In the genomic region with DNA sequence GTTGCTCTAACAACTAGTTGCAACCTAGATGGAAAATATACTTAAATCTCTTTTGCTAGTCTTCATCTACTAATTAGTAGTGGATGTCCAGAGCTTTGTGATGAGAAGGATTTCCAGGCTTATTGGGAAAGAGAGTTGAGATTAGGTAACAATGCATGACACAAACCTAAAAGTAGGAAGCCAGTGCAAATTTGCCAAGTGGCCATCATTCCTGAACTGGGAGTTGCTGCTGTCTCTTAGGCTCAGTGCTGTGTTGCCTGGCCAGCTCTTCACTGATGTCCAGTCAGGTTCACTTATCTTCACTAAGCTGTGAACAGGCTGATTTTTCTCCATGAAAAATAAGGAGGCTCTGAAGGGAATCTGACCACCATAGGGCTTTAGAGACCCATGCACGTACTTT, we compare ENCODE assay signal across 21 cellular contexts.
DNase-seq lines count a peak whose midpoint lies in the region; ATAC-seq and TF ChIP-seq lines count a peak whose summit lies in the region.
"Had no signal": no experiment of that assay in that cellular context is flagged by ENCODE, and none has a peak within 500 bp of the region (broad histone marks: within the 10 kb centered on the region; RNA-seq: fewer than 3 reads in every experiment).

No MANE protein-coding gene starts in this region.

- peak overlapping the region; percentile 91 for H3K27ac Mint-ChIP-seq in nephron progenitor cell
- H3K27ac Mint-ChIP-seq: B cell; CD8-positive, alpha-beta T cell; HFFc6 had no signal

- intact Hi-C loops in Right ventricle myocardium inferior (cut with DNase I) = no loop called here

- no peak overlapping the region for H3K4me3 ChIP-seq in right atrium auricular region
- no peak overlapping the region for H3K4me3 ChIP-seq in Peyer's patch
- H3K4me3 ChIP-seq: A549; BLaER1 treated with 17β-estradiol and CSF1 and Interleukin-3, amounts not matched to agents 10 nM and 100 nM; GM12878 had no signal

- no peaks in the 10 kb centered on the region for H3K27me3 Mint-ChIP-seq in nephron progenitor cell (ENCODE audit: low read depth, poor library complexity)
- H3K27me3 Mint-ChIP-seq: B cell had no signal

- H3K36me3 ChIP-seq in right atrium auricular region = no peaks in the 10 kb centered on the region
- no peaks in the 10 kb centered on the region for H3K36me3 ChIP-seq in Peyer's patch
- H3K36me3 ChIP-seq: BLaER1 treated with 17β-estradiol and CSF1 and Interleukin-3, amounts not matched to agents 10 nM and 100 nM had no signal

- TF ChIP-seq POLR2A in Peyer's patch (IDR thresholded peaks at IDR 0.05) = no peak

- H3K4me3 Mint-ChIP-seq in nephron progenitor cell = peak overlapping the region; percentile 37
- H3K4me3 Mint-ChIP-seq: B cell; CD8-positive, alpha-beta T cell; HFFc6 had no signal

- H3K4me1 ChIP-seq in right atrium auricular region (no peaks in the 10 kb centered on the region), Peyer's patch (no peaks in the 10 kb centered on the region)
- H3K4me1 ChIP-seq: A549 had no signal

- TF ChIP-seq CTCF in right atrium auricular region (IDR thresholded peaks at IDR 0.05) (no peak), nephron progenitor cell (IDR thresholded peaks at IDR 0.05) (no peak), Peyer's patch (IDR thresholded peaks at IDR 0.05) (no peak)

- no peaks in the 10 kb centered on the region for H3K36me3 Mint-ChIP-seq in nephron progenitor cell (ENCODE audit: low read depth)
- H3K36me3 Mint-ChIP-seq: CD8-positive, alpha-beta T cell had no signal

- H3K9me3 Mint-ChIP-seq in nephron progenitor cell = no peaks in the 10 kb centered on the region
- H3K9me3 Mint-ChIP-seq: CD8-positive, alpha-beta T cell had no signal

- H3K27me3 ChIP-seq in right atrium auricular region = no peaks in the 10 kb centered on the region
- H3K27me3 ChIP-seq in Peyer's patch = no peaks in the 10 kb centered on the region

- ATAC-seq in Right ventricle myocardium inferior (peak; percentile 46), HG03045 (IDR thresholded peaks at IDR 0.05; ENCODE audit: unreplicated experiment) (no peak), GM19328 (IDR thresholded peaks at IDR 0.05; ENCODE audit: unreplicated experiment) (no peak)
- ATAC-seq: A549; CD8-positive, alpha-beta T cell; GM12878; HCT116 had no signal

- H3K9me3 ChIP-seq in right atrium auricular region (no peaks in the 10 kb centered on the region), Peyer's patch (no peaks in the 10 kb centered on the region)
- H3K9me3 ChIP-seq: A549; BLaER1 treated with 17β-estradiol and CSF1 and Interleukin-3, amounts not matched to agents 10 nM and 100 nM had no signal

- H3K4me1 Mint-ChIP-seq in nephron progenitor cell = peaks cover 56% of the 10 kb centered on the region
- H3K4me1 Mint-ChIP-seq: B cell had no signal

- H3K27ac ChIP-seq in right atrium auricular region = no peak overlapping the region
- H3K27ac ChIP-seq in Peyer's patch = no peak overlapping the region
- H3K27ac ChIP-seq: 22Rv1; A549; BLaER1 treated with 17β-estradiol and CSF1 and Interleukin-3, amounts not matched to agents 10 nM and 100 nM had no signal

- DNase-seq in Right ventricle myocardium inferior (ENCODE audit: missing footprints) (no peak), right atrium auricular region (ENCODE audit: low spot score) (no peak), fibroblast of gingiva (ENCODE audit: low read depth) (peak; percentile 1), nephron progenitor cell (no peak), Peyer's patch (no peak)
- DNase-seq: Calu3; CD8-positive, alpha-beta T cell; DMS79 treated with DMSO at 0.1 percent for 48 hours; GF-D8; GOT3; H7; HFFc6; KG1 had no signal
